ENCODE assay signal across 1 cellular context in the genomic region with DNA sequence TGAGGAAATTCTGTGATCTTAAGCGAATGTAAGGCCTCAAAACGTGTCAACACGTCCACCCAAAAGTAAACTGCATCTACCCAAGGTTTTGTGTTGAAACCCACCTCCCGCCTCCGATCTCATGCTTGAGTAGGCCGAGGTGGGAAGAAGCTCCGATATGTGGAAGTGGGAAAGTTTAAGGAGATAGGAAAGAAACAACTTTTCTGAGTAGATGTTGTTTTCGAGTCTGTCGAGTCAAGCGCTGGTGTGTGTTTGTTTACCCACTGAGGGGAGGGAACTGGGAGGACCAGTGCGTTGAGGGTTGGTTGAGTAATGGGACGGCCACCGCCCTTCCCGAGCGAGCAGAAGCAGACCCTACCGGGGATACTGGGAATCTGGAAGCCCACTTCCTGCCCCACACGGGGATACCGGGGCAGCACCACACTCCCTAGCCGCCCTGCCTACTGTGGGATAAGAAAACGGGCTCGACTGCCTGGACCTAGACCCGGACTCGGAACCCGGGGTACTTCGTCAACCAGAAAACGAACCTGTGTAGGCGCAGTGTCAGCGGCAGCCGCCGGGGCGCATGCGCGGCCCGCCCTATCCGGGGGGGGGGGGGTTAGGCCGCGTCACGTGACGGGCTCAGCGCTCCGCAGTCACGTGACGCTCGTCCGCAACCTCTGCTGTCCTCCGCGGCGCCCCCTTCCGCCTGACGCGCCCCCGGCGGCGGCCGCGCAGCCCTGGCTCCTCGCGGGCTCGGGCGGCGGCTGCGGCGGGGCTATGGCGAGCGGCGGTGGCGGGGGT.
TF ChIP-seq lines count a peak whose summit lies in the region.

A gene with protein sequence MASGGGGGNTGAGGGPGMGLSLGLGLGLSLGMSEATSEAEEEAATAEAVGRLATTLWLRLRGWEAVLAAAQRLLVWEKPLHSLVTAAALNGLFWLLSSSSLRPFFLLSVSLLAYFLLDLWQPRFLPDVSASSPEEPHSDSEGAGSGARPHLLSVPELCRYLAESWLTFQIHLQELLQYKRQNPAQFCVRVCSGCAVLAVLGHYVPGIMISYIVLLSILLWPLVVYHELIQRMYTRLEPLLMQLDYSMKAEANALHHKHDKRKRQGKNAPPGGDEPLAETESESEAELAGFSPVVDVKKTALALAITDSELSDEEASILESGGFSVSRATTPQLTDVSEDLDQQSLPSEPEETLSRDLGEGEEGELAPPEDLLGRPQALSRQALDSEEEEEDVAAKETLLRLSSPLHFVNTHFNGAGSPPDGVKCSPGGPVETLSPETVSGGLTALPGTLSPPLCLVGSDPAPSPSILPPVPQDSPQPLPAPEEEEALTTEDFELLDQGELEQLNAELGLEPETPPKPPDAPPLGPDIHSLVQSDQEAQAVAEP (plus strand): TSS at position 682 of the 783 bp plus-strand sequence. CDS start 78 bp downstream, at position 760.

TF ChIP-seq in HEK293, 187 proteins besides CTCF, POLR2A, EP300 and RAD21 (continued from another document):
- TF ChIP-seq, protein P1, sequence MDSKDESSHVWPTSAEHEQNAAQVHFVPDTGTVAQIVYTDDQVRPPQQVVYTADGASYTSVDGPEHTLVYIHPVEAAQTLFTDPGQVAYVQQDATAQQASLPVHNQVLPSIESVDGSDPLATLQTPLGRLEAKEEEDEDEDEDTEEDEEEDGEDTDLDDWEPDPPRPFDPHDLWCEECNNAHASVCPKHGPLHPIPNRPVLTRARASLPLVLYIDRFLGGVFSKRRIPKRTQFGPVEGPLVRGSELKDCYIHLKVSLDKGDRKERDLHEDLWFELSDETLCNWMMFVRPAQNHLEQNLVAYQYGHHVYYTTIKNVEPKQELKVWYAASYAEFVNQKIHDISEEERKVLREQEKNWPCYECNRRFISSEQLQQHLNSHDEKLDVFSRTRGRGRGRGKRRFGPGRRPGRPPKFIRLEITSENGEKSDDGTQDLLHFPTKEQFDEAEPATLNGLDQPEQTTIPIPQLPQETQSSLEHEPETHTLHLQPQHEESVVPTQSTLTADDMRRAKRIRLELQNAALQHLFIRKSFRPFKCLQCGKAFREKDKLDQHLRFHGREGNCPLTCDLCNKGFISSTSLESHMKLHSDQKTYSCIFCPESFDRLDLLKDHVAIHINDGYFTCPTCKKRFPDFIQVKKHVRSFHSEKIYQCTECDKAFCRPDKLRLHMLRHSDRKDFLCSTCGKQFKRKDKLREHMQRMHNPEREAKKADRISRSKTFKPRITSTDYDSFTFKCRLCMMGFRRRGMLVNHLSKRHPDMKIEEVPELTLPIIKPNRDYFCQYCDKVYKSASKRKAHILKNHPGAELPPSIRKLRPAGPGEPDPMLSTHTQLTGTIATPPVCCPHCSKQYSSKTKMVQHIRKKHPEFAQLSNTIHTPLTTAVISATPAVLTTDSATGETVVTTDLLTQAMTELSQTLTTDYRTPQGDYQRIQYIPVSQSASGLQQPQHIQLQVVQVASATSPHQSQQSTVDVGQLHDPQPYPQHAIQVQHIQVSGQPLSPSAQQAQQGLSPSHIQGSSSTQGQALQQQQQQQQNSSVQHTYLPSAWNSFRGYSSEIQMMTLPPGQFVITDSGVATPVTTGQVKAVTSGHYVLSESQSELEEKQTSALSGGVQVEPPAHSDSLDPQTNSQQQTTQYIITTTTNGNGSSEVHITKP (tag by site-specific recombination; IDR thresholded peaks at IDR 0.05): peak; percentile 38; the same call in 1 of the 2 replicates
- TF ChIP-seq TRIM28 (IDR thresholded peaks at IDR 0.05; ENCODE audit: borderline replicate concordance, low read length): 0 out of 2 replicates have a peak, but pooled peaks have one; percentile 33
- TF ChIP-seq ZBTB20 (tag by site-specific recombination; IDR thresholded peaks at IDR 0.05): peak; percentile 86
- peak; percentile 85 for TF ChIP-seq KLF8 (tag by site-specific recombination; IDR thresholded peaks at IDR 0.05)
- peak; percentile 57 for TF ChIP-seq ZNF335 (tag by site-specific recombination; conservative IDR thresholded peaks at IDR 0.05)
- TF ChIP-seq ZBTB8A (tag by site-specific recombination; IDR thresholded peaks at IDR 0.05): 0 out of 2 replicates have a peak, but pooled peaks have one; percentile 37
- TF ChIP-seq, protein P2, sequence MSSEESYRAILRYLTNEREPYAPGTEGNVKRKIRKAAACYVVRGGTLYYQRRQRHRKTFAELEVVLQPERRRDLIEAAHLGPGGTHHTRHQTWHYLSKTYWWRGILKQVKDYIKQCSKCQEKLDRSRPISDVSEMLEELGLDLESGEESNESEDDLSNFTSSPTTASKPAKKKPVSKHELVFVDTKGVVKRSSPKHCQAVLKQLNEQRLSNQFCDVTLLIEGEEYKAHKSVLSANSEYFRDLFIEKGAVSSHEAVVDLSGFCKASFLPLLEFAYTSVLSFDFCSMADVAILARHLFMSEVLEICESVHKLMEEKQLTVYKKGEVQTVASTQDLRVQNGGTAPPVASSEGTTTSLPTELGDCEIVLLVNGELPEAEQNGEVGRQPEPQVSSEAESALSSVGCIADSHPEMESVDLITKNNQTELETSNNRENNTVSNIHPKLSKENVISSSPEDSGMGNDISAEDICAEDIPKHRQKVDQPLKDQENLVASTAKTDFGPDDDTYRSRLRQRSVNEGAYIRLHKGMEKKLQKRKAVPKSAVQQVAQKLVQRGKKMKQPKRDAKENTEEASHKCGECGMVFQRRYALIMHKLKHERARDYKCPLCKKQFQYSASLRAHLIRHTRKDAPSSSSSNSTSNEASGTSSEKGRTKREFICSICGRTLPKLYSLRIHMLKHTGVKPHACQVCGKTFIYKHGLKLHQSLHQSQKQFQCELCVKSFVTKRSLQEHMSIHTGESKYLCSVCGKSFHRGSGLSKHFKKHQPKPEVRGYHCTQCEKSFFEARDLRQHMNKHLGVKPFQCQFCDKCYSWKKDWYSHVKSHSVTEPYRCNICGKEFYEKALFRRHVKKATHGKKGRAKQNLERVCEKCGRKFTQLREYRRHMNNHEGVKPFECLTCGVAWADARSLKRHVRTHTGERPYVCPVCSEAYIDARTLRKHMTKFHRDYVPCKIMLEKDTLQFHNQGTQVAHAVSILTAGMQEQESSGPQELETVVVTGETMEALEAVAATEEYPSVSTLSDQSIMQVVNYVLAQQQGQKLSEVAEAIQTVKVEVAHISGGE (tag by site-specific recombination; conservative IDR thresholded peaks at IDR 0.05; ENCODE audit: low read depth): peak; percentile 71
- TF ChIP-seq ZNF629 (tag by site-specific recombination; IDR thresholded peaks at IDR 0.05): peak; percentile 48; the same call in 1 of the 2 replicates
- TF ChIP-seq, protein P3, sequence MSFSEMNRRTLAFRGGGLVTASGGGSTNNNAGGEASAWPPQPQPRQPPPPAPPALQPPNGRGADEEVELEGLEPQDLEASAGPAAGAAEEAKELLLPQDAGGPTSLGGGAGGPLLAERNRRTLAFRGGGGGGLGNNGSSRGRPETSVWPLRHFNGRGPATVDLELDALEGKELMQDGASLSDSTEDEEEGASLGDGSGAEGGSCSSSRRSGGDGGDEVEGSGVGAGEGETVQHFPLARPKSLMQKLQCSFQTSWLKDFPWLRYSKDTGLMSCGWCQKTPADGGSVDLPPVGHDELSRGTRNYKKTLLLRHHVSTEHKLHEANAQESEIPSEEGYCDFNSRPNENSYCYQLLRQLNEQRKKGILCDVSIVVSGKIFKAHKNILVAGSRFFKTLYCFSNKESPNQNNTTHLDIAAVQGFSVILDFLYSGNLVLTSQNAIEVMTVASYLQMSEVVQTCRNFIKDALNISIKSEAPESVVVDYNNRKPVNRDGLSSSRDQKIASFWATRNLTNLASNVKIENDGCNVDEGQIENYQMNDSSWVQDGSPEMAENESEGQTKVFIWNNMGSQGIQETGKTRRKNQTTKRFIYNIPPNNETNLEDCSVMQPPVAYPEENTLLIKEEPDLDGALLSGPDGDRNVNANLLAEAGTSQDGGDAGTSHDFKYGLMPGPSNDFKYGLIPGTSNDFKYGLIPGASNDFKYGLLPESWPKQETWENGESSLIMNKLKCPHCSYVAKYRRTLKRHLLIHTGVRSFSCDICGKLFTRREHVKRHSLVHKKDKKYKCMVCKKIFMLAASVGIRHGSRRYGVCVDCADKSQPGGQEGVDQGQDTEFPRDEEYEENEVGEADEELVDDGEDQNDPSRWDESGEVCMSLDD (tag by site-specific recombination; IDR thresholded peaks at IDR 0.05): 0 out of 2 replicates have a peak, but pooled peaks have one; percentile 20
- peak; percentile 51; the same call in 1 of the 2 replicates for TF ChIP-seq KLF9 (tag by site-specific recombination; IDR thresholded peaks at IDR 0.05; ENCODE audit: low read depth)
- TF ChIP-seq SCRT1 (tag by site-specific recombination; IDR thresholded peaks at IDR 0.05; ENCODE audit: borderline replicate concordance): no peak
- TF ChIP-seq ZNF48 (tag by site-specific recombination; IDR thresholded peaks at IDR 0.05): no peak
- TF ChIP-seq, protein P4, sequence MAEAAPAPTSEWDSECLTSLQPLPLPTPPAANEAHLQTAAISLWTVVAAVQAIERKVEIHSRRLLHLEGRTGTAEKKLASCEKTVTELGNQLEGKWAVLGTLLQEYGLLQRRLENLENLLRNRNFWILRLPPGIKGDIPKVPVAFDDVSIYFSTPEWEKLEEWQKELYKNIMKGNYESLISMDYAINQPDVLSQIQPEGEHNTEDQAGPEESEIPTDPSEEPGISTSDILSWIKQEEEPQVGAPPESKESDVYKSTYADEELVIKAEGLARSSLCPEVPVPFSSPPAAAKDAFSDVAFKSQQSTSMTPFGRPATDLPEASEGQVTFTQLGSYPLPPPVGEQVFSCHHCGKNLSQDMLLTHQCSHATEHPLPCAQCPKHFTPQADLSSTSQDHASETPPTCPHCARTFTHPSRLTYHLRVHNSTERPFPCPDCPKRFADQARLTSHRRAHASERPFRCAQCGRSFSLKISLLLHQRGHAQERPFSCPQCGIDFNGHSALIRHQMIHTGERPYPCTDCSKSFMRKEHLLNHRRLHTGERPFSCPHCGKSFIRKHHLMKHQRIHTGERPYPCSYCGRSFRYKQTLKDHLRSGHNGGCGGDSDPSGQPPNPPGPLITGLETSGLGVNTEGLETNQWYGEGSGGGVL (tag by site-specific recombination; IDR thresholded peaks at IDR 0.05): peak; percentile 39; the same call in 1 of the 2 replicates
- TF ChIP-seq BCL11A (tag by site-specific recombination; IDR thresholded peaks at IDR 0.05; ENCODE audit: low read depth): 0 out of 2 replicates have a peak, but pooled peaks have one; percentile 22
- TF ChIP-seq ZFHX2 (tag by site-specific recombination; conservative IDR thresholded peaks at IDR 0.05): peak; percentile 21
- TF ChIP-seq ZNF10 (tag by site-specific recombination; IDR thresholded peaks at IDR 0.05): peak; percentile 33; the same call in 1 of the 2 replicates
- no peak for TF ChIP-seq ZNF146 (tag by site-specific recombination; IDR thresholded peaks at IDR 0.05)
- TF ChIP-seq KLF1 (tag by site-specific recombination; IDR thresholded peaks at IDR 0.05): peak; percentile 76
- TF ChIP-seq KLF10 (tag by site-specific recombination; IDR thresholded peaks at IDR 0.05): peak; percentile 58; the same call in 1 of the 2 replicates
- TF ChIP-seq, protein P5, sequence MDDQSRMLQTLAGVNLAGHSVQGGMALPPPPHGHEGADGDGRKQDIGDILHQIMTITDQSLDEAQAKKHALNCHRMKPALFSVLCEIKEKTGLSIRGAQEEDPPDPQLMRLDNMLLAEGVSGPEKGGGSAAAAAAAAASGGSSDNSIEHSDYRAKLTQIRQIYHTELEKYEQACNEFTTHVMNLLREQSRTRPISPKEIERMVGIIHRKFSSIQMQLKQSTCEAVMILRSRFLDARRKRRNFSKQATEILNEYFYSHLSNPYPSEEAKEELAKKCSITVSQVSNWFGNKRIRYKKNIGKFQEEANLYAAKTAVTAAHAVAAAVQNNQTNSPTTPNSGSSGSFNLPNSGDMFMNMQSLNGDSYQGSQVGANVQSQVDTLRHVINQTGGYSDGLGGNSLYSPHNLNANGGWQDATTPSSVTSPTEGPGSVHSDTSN (CRISPR knock-in tag; IDR thresholded peaks at IDR 0.05): peak; percentile 33; the same call in 1 of the 2 replicates
- TF ChIP-seq WT1 (tag by site-specific recombination; IDR thresholded peaks at IDR 0.05): peak; percentile 95
- TF ChIP-seq, protein P6, sequence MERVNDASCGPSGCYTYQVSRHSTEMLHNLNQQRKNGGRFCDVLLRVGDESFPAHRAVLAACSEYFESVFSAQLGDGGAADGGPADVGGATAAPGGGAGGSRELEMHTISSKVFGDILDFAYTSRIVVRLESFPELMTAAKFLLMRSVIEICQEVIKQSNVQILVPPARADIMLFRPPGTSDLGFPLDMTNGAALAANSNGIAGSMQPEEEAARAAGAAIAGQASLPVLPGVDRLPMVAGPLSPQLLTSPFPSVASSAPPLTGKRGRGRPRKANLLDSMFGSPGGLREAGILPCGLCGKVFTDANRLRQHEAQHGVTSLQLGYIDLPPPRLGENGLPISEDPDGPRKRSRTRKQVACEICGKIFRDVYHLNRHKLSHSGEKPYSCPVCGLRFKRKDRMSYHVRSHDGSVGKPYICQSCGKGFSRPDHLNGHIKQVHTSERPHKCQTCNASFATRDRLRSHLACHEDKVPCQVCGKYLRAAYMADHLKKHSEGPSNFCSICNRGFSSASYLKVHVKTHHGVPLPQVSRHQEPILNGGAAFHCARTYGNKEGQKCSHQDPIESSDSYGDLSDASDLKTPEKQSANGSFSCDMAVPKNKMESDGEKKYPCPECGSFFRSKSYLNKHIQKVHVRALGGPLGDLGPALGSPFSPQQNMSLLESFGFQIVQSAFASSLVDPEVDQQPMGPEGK (tag by site-specific recombination; IDR thresholded peaks at IDR 0.05): peak; percentile 72
- TF ChIP-seq SP7 (tag by site-specific recombination; IDR thresholded peaks at IDR 0.05): peak; percentile 57
- peak; percentile 65 for TF ChIP-seq ZNF341 (tag by site-specific recombination; IDR thresholded peaks at IDR 0.05; ENCODE audit: low read depth)
